Comparison of ENCODE assay signal across 25 cellular contexts in genomic region chr7:134637934-134638719, GRCh38. TPM values are rescaled to one million over a fixed set of nuclear protein-coding genes. Genes with fewer than 3 reads are reported as not detected.
DNase-seq lines count a peak whose midpoint lies in the region; ATAC-seq, FAIRE-seq and TF ChIP-seq lines count a peak whose summit lies in the region.
"Had no signal": no experiment of that assay in that cellular context is flagged by ENCODE, and none has a peak within 500 bp of the region (broad histone marks: within the 10 kb centered on the region; RNA-seq: fewer than 3 reads in every experiment).

No MANE protein-coding gene starts in this region.

- H3K4me1 Mint-ChIP-seq in T-helper 2 cell treated with Interferon-gamma antibody and Interleukin-4, amounts not matched to agents 5 μg/mL and 100 μg/mL, for 36 hours (ENCODE audit: low read depth): peaks cover 44% of the 10 kb centered on the region
- peaks cover 20% of the 10 kb centered on the region for H3K4me1 Mint-ChIP-seq in activated T-helper 17 cell treated with anti-CD3 and anti-CD28 coated beads, Interleukin-2, amount 50 U/mL, for 72 hours
- H3K4me1 Mint-ChIP-seq: nephron had no signal

- H3K79me2 ChIP-seq in keratinocyte (ENCODE audit: control insufficient read depth, insufficient read depth, low read length): no peaks in the 10 kb centered on the region

- no peak for DNase-seq in T-helper 2 cell treated with Interferon-gamma antibody and Interleukin-4, amounts not matched to agents 5 μg/mL and 100 μg/mL, for 36 hours (ENCODE audit: low spot score)
- DNase-seq in T-helper 2 cell: no peak
- DNase-seq in ELF-1 (ENCODE audit: low read depth, low spot score): peak; percentile 71
- peak; percentile 69 for DNase-seq in keratinocyte (ENCODE audit: low read depth, low spot score)
- no peak for DNase-seq in DMS53 (lab: John Stamatoyannopoulos, UW)
- no peak for DNase-seq in cerebellum (ENCODE audit: low spot score)
- DNase-seq in HPDE6-E6E7 (ENCODE audit: extremely low spot score): no peak
- DNase-seq: 8988T; activated T-cell treated with anti-CD3 and anti-CD28 coated beads, Interleukin-2, amount 50 U/mL, for 1 hour; amniotic stem cell; BE2C; DMS 273 treated with DMSO at 0.1 percent for 48 hours; effector CD8-positive, alpha-beta T cell; Karpas-422; NCI-H1092 treated with DMSO at 0.1 percent for 48 hours; NCI-H526 treated with DMSO at 0.1 percent for 48 hours; small intestine; stimulated activated CD4-positive, alpha-beta T cell treated with anti-CD3 and anti-CD28 coated beads, Interleukin-4, amount 100 ng/mL, for 4 hours had no signal

- H3K27me3 ChIP-seq in keratinocyte (ENCODE audit: control insufficient read depth, extremely low read depth, insufficient read depth, low read length): no peaks in the 10 kb centered on the region
- H3K27me3 ChIP-seq: SJSA1 had no signal

- dilution Hi-C loops in keratinocyte (cut with MboI; ENCODE audit: extremely low pct_ligation_motif_present, low sequenced_read_pairs): no loop called here

- H3K9me3 Mint-ChIP-seq in T-helper 2 cell treated with Interferon-gamma antibody and Interleukin-4, amounts not matched to agents 5 μg/mL and 100 μg/mL, for 36 hours: peaks cover 18% of the 10 kb centered on the region
- H3K9me3 Mint-ChIP-seq in activated T-helper 17 cell treated with anti-CD3 and anti-CD28 coated beads, Interleukin-2, amount 50 U/mL, for 72 hours: no peaks in the 10 kb centered on the region
- H3K9me3 Mint-ChIP-seq: central memory CD8-positive, alpha-beta T cell; nephron had no signal

- H3K9me3 ChIP-seq in keratinocyte (ENCODE audit: control insufficient read depth, low read depth, low read length): no peaks in the 10 kb centered on the region
- H3K9me3 ChIP-seq: BE2C, SJSA1 had no signal

- peak overlapping the region; percentile 22 for H3K4me2 ChIP-seq in keratinocyte (ENCODE audit: control insufficient read depth, extremely low read depth, insufficient read depth, low read depth, low read length)

- TF ChIP-seq CTCF in keratinocyte (optimal IDR thresholded peaks at IDR 0.05 in 1 of 3, IDR thresholded peaks at IDR 0.05 in 1 of 3, conservative IDR thresholded peaks at IDR 0.05 in 1 of 3; ENCODE audit: extremely low read depth in 1 of 3, insufficient read depth in 2 of 3, low read length in 3 of 3): no peak

- peak overlapping the region; percentile 36 for H3K4me3 Mint-ChIP-seq in T-helper 2 cell treated with Interferon-gamma antibody and Interleukin-4, amounts not matched to agents 5 μg/mL and 100 μg/mL, for 36 hours
- H3K4me3 Mint-ChIP-seq in activated T-helper 17 cell treated with anti-CD3 and anti-CD28 coated beads, Interleukin-2, amount 50 U/mL, for 72 hours: peak overlapping the region; percentile 36
- H3K4me3 Mint-ChIP-seq: central memory CD8-positive, alpha-beta T cell; memory B cell; nephron had no signal

- ATAC-seq in activated T-helper 17 cell treated with anti-CD3 and anti-CD28 coated beads, Interleukin-2, amount 50 U/mL, for 72 hours (replicated peaks): no peak

- peak; percentile 97 for FAIRE-seq in keratinocyte (lab: Jason Lieb, UNC)
- FAIRE-seq: GM12891, small intestine had no signal

- no peak overlapping the region for H3K4me3 ChIP-seq in keratinocyte (ENCODE audit: control insufficient read depth in 2 of 3, extremely low read depth in 1 of 3, insufficient read depth in 2 of 3, low read depth in 1 of 3, low read length in 3 of 3)
- H3K4me3 ChIP-seq: SJSA1 had no signal

- no peak overlapping the region for H3K27ac ChIP-seq in keratinocyte (ENCODE audit: control insufficient read depth, insufficient read depth, low read length)
- H3K27ac ChIP-seq: SJSA1 had no signal

- peak overlapping the region; percentile 56 for H3K27ac Mint-ChIP-seq in T-helper 2 cell treated with Interferon-gamma antibody and Interleukin-4, amounts not matched to agents 5 μg/mL and 100 μg/mL, for 36 hours
- no peak overlapping the region for H3K27ac Mint-ChIP-seq in activated T-helper 17 cell treated with anti-CD3 and anti-CD28 coated beads, Interleukin-2, amount 50 U/mL, for 72 hours
- H3K27ac Mint-ChIP-seq: memory B cell, progenitor cell of endocrine pancreas had no signal

- no peaks in the 10 kb centered on the region for H4K20me1 ChIP-seq in keratinocyte (ENCODE audit: control insufficient read depth, extremely low read depth, insufficient read depth, low read length)

- peak overlapping the region; percentile 38 for H2AFZ ChIP-seq in keratinocyte (ENCODE audit: control insufficient read depth, low read length)

- H3K27me3 Mint-ChIP-seq in T-helper 2 cell treated with Interferon-gamma antibody and Interleukin-4, amounts not matched to agents 5 μg/mL and 100 μg/mL, for 36 hours (ENCODE audit: low read depth): no peaks in the 10 kb centered on the region
- no peaks in the 10 kb centered on the region for H3K27me3 Mint-ChIP-seq in activated T-helper 17 cell treated with anti-CD3 and anti-CD28 coated beads, Interleukin-2, amount 50 U/mL, for 72 hours
- H3K27me3 Mint-ChIP-seq: central memory CD8-positive, alpha-beta T cell; memory B cell had no signal

- peaks cover 10% of the 10 kb centered on the region for H3K4me1 ChIP-seq in keratinocyte (ENCODE audit: control insufficient read depth, extremely low read depth, insufficient read depth, low read length)
- H3K4me1 ChIP-seq: BE2C had no signal

- peaks cover 12% of the 10 kb centered on the region for H3K36me3 Mint-ChIP-seq in T-helper 2 cell treated with Interferon-gamma antibody and Interleukin-4, amounts not matched to agents 5 μg/mL and 100 μg/mL, for 36 hours (ENCODE audit: low read depth)
- no peaks in the 10 kb centered on the region for H3K36me3 Mint-ChIP-seq in activated T-helper 17 cell treated with anti-CD3 and anti-CD28 coated beads, Interleukin-2, amount 50 U/mL, for 72 hours (ENCODE audit: low read depth)
- H3K36me3 Mint-ChIP-seq: memory B cell had no signal

- H3K9ac ChIP-seq in keratinocyte (ENCODE audit: control insufficient read depth, extremely low read depth, insufficient read depth, low read length): no peak overlapping the region

- H3K36me3 ChIP-seq in keratinocyte (ENCODE audit: control insufficient read depth in 2 of 2, extremely low read depth in 1 of 2, insufficient read depth in 2 of 2, low read length in 2 of 2): no peaks in the 10 kb centered on the region
- H3K36me3 ChIP-seq: BE2C, SJSA1 had no signal

- no peaks in the 10 kb centered on the region for H3K9me1 ChIP-seq in keratinocyte (ENCODE audit: control insufficient read depth, extremely low read depth, insufficient read depth, low read length)

RNA-seq across cellular contexts. Expression of gene BPGM, which starts 8.5 kb away (rescaled TPM):
- total RNA-seq in activated T-helper 17 cell treated with anti-CD3 and anti-CD28 coated beads, Interleukin-2, amount 50 U/mL, for 72 hours: 10 to 100 TPM; 17.2 to 20.7 TPM
- 31.2 to 34.2 TPM (median 32.8 TPM) in 3 replicates for polyA plus RNA-seq in keratinocyte
- 28.2 TPM for polyA plus RNA-seq in keratinocyte (2011; ENCODE audit: low read depth)
- polyA plus RNA-seq in keratinocyte (2011; cell fraction: cytosol; rRNA removed): 54.2 and 76.9 TPM in 2 replicates
- 55.1 and 64.5 TPM in 2 replicates for polyA plus RNA-seq in keratinocyte (2011; cell fraction: nucleus; rRNA removed)
- polyA plus RNA-seq in keratinocyte (2012; ENCODE audit: low replicate concordance): 17.2 and 22.0 TPM in 2 replicates
- 1.5 to 16.3 TPM (median 16.1 TPM) in 3 replicates for polyA minus RNA-seq in keratinocyte
- 21.1 TPM for polyA minus RNA-seq in keratinocyte (2011; cell fraction: cytosol; rRNA and poly(A)+ RNA removed)
- polyA minus RNA-seq in keratinocyte (2011; cell fraction: nucleus; rRNA and poly(A)+ RNA removed): 16.4 and 37.9 TPM in 2 replicates
- total RNA-seq in cerebellum: 25.4 TPM

Comparison
In these comparisons a context has a peak if more than half of its experiments do, and no peak if none do; other contexts are left out.
1. DNase-seq: peak in ELF-1 (single experiment) and keratinocyte (single experiment); none in T-helper 2 cell treated with Interferon-gamma antibody and Interleukin-4, amounts not matched to agents 5 μg/mL and 100 μg/mL, for 36 hours (single experiment), T-helper 2 cell (0 of 5), DMS53 (single experiment), cerebellum (single experiment) and HPDE6-E6E7 (single experiment).